ENCODE assay signal across 13 cellular contexts in genomic region chr7:55192718-55193117, GRCh38.
A peak's percentile ranks its signal among the peaks of the same experiment; 100 is the strongest.
DNase-seq lines count a peak whose midpoint lies in the region; ATAC-seq, FAIRE-seq and TF ChIP-seq lines count a peak whose summit lies in the region.
"Had no signal": no experiment of that assay in that cellular context is flagged by ENCODE, and none has a peak within 500 bp of the region (broad histone marks: within the 10 kb centered on the region; RNA-seq: fewer than 3 reads in every experiment).

No MANE protein-coding gene starts in this region.

- no peak for TF ChIP-seq POLR2A in esophagus muscularis mucosa (IDR thresholded peaks at IDR 0.05; ENCODE audit: low read depth)

- ATAC-seq in HG02759 (IDR thresholded peaks at IDR 0.05; ENCODE audit: unreplicated experiment) = no peak

- peak overlapping the region; percentile 57 to 72 (median 60) for H3K27ac ChIP-seq in esophagus muscularis mucosa (replicated peaks in 1 of 4)

- H3K36me3 Mint-ChIP-seq in activated T-helper 2 cell treated with anti-CD3 and anti-CD28 coated beads, Interferon-gamma antibody, Interleukin-2, Interleukin-4, amounts not matched to agents 10 μg/mL and 5 μg/mL and 100 μg/mL, durations not matched to agents 14 hours and 24 hours and 36 hours (ENCODE audit: low read depth) = no peaks in the 10 kb centered on the region
- H3K36me3 Mint-ChIP-seq: stimulated activated effector memory CD8-positive, alpha-beta T cell treated with anti-CD3 and anti-CD28 coated beads, Interleukin-12 subunit alpha, Interleukin-12 subunit beta, amount 100 ng/mL, for 72 hours had no signal

- peaks cover 25% of the 10 kb centered on the region for H3K27me3 Mint-ChIP-seq in activated T-helper 2 cell treated with anti-CD3 and anti-CD28 coated beads, Interferon-gamma antibody, Interleukin-2, Interleukin-4, amounts not matched to agents 10 μg/mL and 5 μg/mL and 100 μg/mL, durations not matched to agents 14 hours and 24 hours and 36 hours (ENCODE audit: low read depth)

- peak; percentile 94 for DNase-seq in EH (ENCODE audit: low read depth)
- DNase-seq in NT2/D1 (ENCODE audit: low read depth, low spot score) = no peak
- no peak for DNase-seq in esophagus muscularis mucosa (ENCODE audit: extremely low spot score)
- peak; percentile 62 for DNase-seq in skeletal muscle cell (ENCODE audit: low read depth)
- DNase-seq in HTR-8/SVneo (ENCODE audit: insufficient read length, low spot score) = no peak
- DNase-seq in OCI-M1 (lab: John Stamatoyannopoulos, UW) = no peak
- DNase-seq in activated T-helper 2 cell treated with anti-CD3 and anti-CD28 coated beads, Interferon-gamma antibody, Interleukin-2, Interleukin-4, amounts not matched to agents 10 μg/mL and 5 μg/mL and 100 μg/mL, durations not matched to agents 14 hours and 24 hours and 36 hours (ENCODE audit: low spot score) = no peak
- DNase-seq: activated T-cell treated with anti-CD3 and anti-CD28 coated beads, Interleukin-2, amount 50 U/mL, for 48 hours; effector CD8-positive, alpha-beta T cell had no signal

- H3K9me3 ChIP-seq in NT2/D1 (ENCODE audit: insufficient read depth, low read length) = no peaks in the 10 kb centered on the region
- no peaks in the 10 kb centered on the region for H3K9me3 ChIP-seq in esophagus muscularis mucosa

- no peak for FAIRE-seq in HTR-8/SVneo (lab: Jason Lieb, UNC)
- FAIRE-seq: G401.6 had no signal

- H3K4me1 ChIP-seq in NT2/D1 (ENCODE audit: insufficient read depth, insufficient read length) = peaks cover 16% of the 10 kb centered on the region
- H3K4me1 ChIP-seq in esophagus muscularis mucosa = peaks cover 26 to 61% (median 52%) of the 10 kb centered on the region in 4 donors

- no peak overlapping the region for H3K27ac Mint-ChIP-seq in activated T-helper 2 cell treated with anti-CD3 and anti-CD28 coated beads, Interferon-gamma antibody, Interleukin-2, Interleukin-4, amounts not matched to agents 10 μg/mL and 5 μg/mL and 100 μg/mL, durations not matched to agents 14 hours and 24 hours and 36 hours
- H3K27ac Mint-ChIP-seq: stimulated activated effector memory CD8-positive, alpha-beta T cell treated with anti-CD3 and anti-CD28 coated beads, Interleukin-12 subunit alpha, Interleukin-12 subunit beta, amount 100 ng/mL, for 72 hours; T-helper 1 cell treated with Interleukin-12 subunit alpha and Interleukin-12 subunit beta and Interleukin-4 antibody, amounts not matched to agents 30 μg/mL and 1 μg/mL, for 36 hours had no signal

- intact Hi-C loops in esophagus muscularis mucosa (cut with DNase I) = loop anchor here (5.0 to 10.0 kb wide), 2 partner anchors 60 to 178 kb away; partner anchors contain the start of gene EGFR
- intact Hi-C loops in activated T-helper 2 cell treated with anti-CD3 and anti-CD28 coated beads, Interferon-gamma antibody, Interleukin-2, Interleukin-4, amounts not matched to agents 10 μg/mL and 5 μg/mL and 100 μg/mL, durations not matched to agents 14 hours and 24 hours and 36 hours (cut with micrococcal nuclease) = no loop called here

- H3K36me3 ChIP-seq in NT2/D1 (ENCODE audit: insufficient read depth, insufficient read length, low read length) (peaks cover 3% of the 10 kb centered on the region), esophagus muscularis mucosa (peaks cover 0 to 35% (median 7%) of the 10 kb centered on the region in 4 donors)

- H3K4me3 Mint-ChIP-seq in activated T-helper 2 cell treated with anti-CD3 and anti-CD28 coated beads, Interferon-gamma antibody, Interleukin-2, Interleukin-4, amounts not matched to agents 10 μg/mL and 5 μg/mL and 100 μg/mL, durations not matched to agents 14 hours and 24 hours and 36 hours (ENCODE audit: low read depth) = no peak overlapping the region
- H3K4me3 Mint-ChIP-seq: stimulated activated effector memory CD8-positive, alpha-beta T cell treated with anti-CD3 and anti-CD28 coated beads, Interleukin-12 subunit alpha, Interleukin-12 subunit beta, amount 100 ng/mL, for 72 hours; T-helper 1 cell treated with Interleukin-12 subunit alpha and Interleukin-12 subunit beta and Interleukin-4 antibody, amounts not matched to agents 30 μg/mL and 1 μg/mL, for 36 hours had no signal

- peak overlapping the region; percentile 17 for H3K9ac ChIP-seq in NT2/D1 (ENCODE audit: insufficient read length, low read depth)

- no peak for TF ChIP-seq EP300 in esophagus muscularis mucosa (IDR thresholded peaks at IDR 0.05)

- H3K4me3 ChIP-seq in NT2/D1 (ENCODE audit: insufficient read length, low read depth) (no peak overlapping the region), esophagus muscularis mucosa (no peak overlapping the region), skeletal muscle cell (ENCODE audit: low read depth, low read length) (no peak overlapping the region)

- no peak for TF ChIP-seq CTCF in esophagus muscularis mucosa (IDR thresholded peaks at IDR 0.05)

- no peaks in the 10 kb centered on the region for H3K4me1 Mint-ChIP-seq in activated T-helper 2 cell treated with anti-CD3 and anti-CD28 coated beads, Interferon-gamma antibody, Interleukin-2, Interleukin-4, amounts not matched to agents 10 μg/mL and 5 μg/mL and 100 μg/mL, durations not matched to agents 14 hours and 24 hours and 36 hours (ENCODE audit: low read depth)

- H3K27me3 ChIP-seq in NT2/D1 (ENCODE audit: insufficient read depth, insufficient read length) (no peaks in the 10 kb centered on the region), esophagus muscularis mucosa (no peaks in the 10 kb centered on the region)

- H3K9me3 Mint-ChIP-seq in activated T-helper 2 cell treated with anti-CD3 and anti-CD28 coated beads, Interferon-gamma antibody, Interleukin-2, Interleukin-4, amounts not matched to agents 10 μg/mL and 5 μg/mL and 100 μg/mL, durations not matched to agents 14 hours and 24 hours and 36 hours = no peaks in the 10 kb centered on the region
- H3K9me3 Mint-ChIP-seq: stimulated activated effector memory CD8-positive, alpha-beta T cell treated with anti-CD3 and anti-CD28 coated beads, Interleukin-12 subunit alpha, Interleukin-12 subunit beta, amount 100 ng/mL, for 72 hours; T-helper 1 cell treated with Interleukin-12 subunit alpha and Interleukin-12 subunit beta and Interleukin-4 antibody, amounts not matched to agents 30 μg/mL and 1 μg/mL, for 36 hours had no signal

- WGBS in esophagus muscularis mucosa = 37% methylated on average over 7 of the region's 7 CpGs

Comparison
In these comparisons a context has a peak if more than half of its experiments do, and no peak if none do; other contexts are left out.
1. DNase-seq: peak in EH (single experiment) and skeletal muscle cell (single experiment); none in NT2/D1 (single experiment), esophagus muscularis mucosa (single experiment), HTR-8/SVneo (single experiment), OCI-M1 (single experiment) and activated T-helper 2 cell treated with anti-CD3 and anti-CD28 coated beads, Interferon-gamma antibody, Interleukin-2, Interleukin-4, amounts not matched to agents 10 μg/mL and 5 μg/mL and 100 μg/mL, durations not matched to agents 14 hours and 24 hours and 36 hours (single experiment).